1 cellular context compared by ENCODE assay signal in the genomic region with DNA sequence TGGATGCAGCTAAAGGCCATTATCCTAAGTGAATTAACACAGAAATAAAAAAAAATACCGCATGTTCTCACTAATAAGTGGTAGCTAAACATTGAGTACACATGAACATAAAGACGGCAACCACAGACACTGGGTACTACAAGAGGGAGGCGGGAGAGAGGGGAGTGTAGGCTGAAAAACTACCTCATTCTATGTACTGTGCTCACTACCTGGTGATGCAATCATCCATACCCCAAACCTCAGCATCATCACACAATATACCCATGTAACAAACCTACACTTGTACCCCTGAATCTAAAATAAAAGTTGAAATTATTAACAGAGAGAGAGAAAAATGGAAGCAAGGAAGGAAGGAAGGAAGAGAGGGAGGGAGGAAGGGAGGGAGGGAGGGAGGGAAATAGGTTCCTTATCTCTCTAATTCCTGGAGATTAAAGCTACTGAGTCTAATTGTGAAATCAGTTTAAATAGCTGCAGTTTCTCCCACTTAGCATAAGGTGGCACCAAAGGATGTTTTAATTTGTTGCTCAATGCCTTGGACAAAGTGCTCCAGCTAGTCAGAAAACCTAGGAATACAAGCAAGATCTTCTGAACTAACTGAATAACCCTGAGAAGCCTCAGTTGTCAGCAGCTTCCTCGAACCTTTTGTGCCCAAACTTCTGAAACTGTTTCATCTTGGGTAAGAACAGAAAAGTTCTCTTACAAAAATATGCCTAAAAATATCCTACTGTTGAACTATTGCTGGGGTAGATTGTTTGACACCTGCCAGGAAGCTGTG.
TF ChIP-seq lines count a peak whose summit lies in the region.

No MANE protein-coding gene starts in this region.

TF ChIP-seq in HepG2, 621 proteins besides CTCF, POLR2A, EP300 and RAD21 (continued from another document and continues in another):
- TF ChIP-seq, protein P1, sequence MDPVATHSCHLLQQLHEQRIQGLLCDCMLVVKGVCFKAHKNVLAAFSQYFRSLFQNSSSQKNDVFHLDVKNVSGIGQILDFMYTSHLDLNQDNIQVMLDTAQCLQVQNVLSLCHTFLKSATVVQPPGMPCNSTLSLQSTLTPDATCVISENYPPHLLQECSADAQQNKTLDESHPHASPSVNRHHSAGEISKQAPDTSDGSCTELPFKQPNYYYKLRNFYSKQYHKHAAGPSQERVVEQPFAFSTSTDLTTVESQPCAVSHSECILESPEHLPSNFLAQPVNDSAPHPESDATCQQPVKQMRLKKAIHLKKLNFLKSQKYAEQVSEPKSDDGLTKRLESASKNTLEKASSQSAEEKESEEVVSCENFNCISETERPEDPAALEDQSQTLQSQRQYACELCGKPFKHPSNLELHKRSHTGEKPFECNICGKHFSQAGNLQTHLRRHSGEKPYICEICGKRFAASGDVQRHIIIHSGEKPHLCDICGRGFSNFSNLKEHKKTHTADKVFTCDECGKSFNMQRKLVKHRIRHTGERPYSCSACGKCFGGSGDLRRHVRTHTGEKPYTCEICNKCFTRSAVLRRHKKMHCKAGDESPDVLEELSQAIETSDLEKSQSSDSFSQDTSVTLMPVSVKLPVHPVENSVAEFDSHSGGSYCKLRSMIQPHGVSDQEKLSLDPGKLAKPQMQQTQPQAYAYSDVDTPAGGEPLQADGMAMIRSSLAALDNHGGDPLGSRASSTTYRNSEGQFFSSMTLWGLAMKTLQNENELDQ (CRISPR knock-in tag; IDR thresholded peaks at IDR 0.05; ENCODE audit: borderline replicate concordance): no peak
- no peak for TF ChIP-seq SMAD1 (CRISPR knock-in tag; IDR thresholded peaks at IDR 0.05; ENCODE audit: borderline replicate concordance, low read depth)
- TF ChIP-seq YY1 (IDR thresholded peaks at IDR 0.05; ENCODE audit: insufficient read depth, insufficient replicate concordance, low read depth, low read length): no peak
- peak; percentile 26 for TF ChIP-seq PCBP2 (optimal IDR thresholded peaks at IDR 0.05; ENCODE audit: low read depth, low read length, poor library complexity, severe bottlenecking)
- TF ChIP-seq, protein P2, sequence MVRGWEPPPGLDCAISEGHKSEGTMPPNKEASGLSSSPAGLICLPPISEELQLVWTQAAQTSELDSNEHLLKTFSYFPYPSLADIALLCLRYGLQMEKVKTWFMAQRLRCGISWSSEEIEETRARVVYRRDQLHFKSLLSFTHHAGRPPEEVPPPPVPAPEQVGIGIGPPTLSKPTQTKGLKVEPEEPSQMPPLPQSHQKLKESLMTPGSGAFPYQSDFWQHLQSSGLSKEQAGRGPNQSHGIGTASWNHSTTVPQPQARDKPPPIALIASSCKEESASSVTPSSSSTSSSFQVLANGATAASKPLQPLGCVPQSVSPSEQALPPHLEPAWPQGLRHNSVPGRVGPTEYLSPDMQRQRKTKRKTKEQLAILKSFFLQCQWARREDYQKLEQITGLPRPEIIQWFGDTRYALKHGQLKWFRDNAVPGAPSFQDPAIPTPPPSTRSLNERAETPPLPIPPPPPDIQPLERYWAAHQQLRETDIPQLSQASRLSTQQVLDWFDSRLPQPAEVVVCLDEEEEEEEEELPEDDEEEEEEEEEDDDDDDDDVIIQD (CRISPR knock-in tag; IDR thresholded peaks at IDR 0.05; ENCODE audit: low read depth): no peak
- no peak for TF ChIP-seq MTA3 (CRISPR knock-in tag; IDR thresholded peaks at IDR 0.05)
- no peak for TF ChIP-seq ZNF839 (CRISPR knock-in tag; IDR thresholded peaks at IDR 0.05; ENCODE audit: borderline replicate concordance)
- TF ChIP-seq, protein P3, sequence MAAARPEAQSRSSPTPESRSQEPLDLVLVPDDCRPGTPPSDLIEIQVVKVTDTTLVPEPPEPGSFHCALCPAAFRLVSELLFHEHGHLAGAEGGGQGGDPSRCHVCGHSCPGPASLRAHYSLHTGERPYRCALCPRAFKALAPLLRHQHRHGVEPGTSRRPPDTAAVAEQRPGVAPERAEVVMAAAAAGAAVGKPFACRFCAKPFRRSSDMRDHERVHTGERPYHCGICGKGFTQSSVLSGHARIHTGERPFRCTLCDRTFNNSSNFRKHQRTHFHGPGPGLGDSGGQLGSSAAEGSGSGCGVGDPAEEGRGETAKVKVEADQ (CRISPR knock-in tag; IDR thresholded peaks at IDR 0.05; ENCODE audit: borderline replicate concordance): no peak
- no peak for TF ChIP-seq ZFX (CRISPR knock-in tag; IDR thresholded peaks at IDR 0.05; ENCODE audit: low read depth)
- TF ChIP-seq POLR2AphosphoS2 (IDR thresholded peaks at IDR 0.05; ENCODE audit: low read depth, low read length): no peak
- no peak for TF ChIP-seq ZNF101 (CRISPR knock-in tag; IDR thresholded peaks at IDR 0.05; ENCODE audit: borderline replicate concordance, low read depth)
- TF ChIP-seq CEBPG (CRISPR knock-in tag; IDR thresholded peaks at IDR 0.05): peak; percentile 71
- 0 out of 2 replicates have a peak, but pooled peaks have one; percentile 28 for TF ChIP-seq ATF7 (IDR thresholded peaks at IDR 0.05)
- no peak for TF ChIP-seq ATF7 (CRISPR knock-in tag; IDR thresholded peaks at IDR 0.05)
- TF ChIP-seq, protein P4, sequence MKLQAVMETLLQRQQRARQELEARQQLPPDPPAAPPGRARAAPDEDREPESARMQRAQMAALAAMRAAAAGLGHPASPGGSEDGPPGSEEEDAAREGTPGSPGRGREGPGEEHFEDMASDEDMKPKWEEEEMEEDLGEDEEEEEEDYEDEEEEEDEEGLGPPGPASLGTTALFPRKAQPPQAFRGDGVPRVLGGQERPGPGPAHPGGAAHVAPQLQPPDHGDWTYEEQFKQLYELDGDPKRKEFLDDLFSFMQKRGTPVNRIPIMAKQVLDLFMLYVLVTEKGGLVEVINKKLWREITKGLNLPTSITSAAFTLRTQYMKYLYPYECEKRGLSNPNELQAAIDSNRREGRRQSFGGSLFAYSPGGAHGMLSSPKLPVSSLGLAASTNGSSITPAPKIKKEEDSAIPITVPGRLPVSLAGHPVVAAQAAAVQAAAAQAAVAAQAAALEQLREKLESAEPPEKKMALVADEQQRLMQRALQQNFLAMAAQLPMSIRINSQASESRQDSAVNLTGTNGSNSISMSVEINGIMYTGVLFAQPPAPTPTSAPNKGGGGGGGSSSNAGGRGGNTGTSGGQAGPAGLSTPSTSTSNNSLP (IDR thresholded peaks at IDR 0.05; ENCODE audit: low read depth, low read length): peak; percentile 35; the same call in 1 of the 2 replicates
- TF ChIP-seq HCFC1 (IDR thresholded peaks at IDR 0.05; ENCODE audit: low read depth, low read length): no peak
- no peak for TF ChIP-seq ZNF383 (CRISPR knock-in tag; IDR thresholded peaks at IDR 0.05; ENCODE audit: borderline replicate concordance)
- no peak for TF ChIP-seq ZFP37 (CRISPR knock-in tag; IDR thresholded peaks at IDR 0.05; ENCODE audit: borderline replicate concordance)
- TF ChIP-seq ZNF788 (CRISPR knock-in tag; IDR thresholded peaks at IDR 0.05; ENCODE audit: borderline replicate concordance): no peak
- TF ChIP-seq, protein P5, sequence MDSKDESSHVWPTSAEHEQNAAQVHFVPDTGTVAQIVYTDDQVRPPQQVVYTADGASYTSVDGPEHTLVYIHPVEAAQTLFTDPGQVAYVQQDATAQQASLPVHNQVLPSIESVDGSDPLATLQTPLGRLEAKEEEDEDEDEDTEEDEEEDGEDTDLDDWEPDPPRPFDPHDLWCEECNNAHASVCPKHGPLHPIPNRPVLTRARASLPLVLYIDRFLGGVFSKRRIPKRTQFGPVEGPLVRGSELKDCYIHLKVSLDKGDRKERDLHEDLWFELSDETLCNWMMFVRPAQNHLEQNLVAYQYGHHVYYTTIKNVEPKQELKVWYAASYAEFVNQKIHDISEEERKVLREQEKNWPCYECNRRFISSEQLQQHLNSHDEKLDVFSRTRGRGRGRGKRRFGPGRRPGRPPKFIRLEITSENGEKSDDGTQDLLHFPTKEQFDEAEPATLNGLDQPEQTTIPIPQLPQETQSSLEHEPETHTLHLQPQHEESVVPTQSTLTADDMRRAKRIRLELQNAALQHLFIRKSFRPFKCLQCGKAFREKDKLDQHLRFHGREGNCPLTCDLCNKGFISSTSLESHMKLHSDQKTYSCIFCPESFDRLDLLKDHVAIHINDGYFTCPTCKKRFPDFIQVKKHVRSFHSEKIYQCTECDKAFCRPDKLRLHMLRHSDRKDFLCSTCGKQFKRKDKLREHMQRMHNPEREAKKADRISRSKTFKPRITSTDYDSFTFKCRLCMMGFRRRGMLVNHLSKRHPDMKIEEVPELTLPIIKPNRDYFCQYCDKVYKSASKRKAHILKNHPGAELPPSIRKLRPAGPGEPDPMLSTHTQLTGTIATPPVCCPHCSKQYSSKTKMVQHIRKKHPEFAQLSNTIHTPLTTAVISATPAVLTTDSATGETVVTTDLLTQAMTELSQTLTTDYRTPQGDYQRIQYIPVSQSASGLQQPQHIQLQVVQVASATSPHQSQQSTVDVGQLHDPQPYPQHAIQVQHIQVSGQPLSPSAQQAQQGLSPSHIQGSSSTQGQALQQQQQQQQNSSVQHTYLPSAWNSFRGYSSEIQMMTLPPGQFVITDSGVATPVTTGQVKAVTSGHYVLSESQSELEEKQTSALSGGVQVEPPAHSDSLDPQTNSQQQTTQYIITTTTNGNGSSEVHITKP (CRISPR knock-in tag; IDR thresholded peaks at IDR 0.05; ENCODE audit: low read depth): no peak
- TF ChIP-seq FOSL2 (CRISPR knock-in tag; IDR thresholded peaks at IDR 0.05): no peak
- TF ChIP-seq, protein P6, sequence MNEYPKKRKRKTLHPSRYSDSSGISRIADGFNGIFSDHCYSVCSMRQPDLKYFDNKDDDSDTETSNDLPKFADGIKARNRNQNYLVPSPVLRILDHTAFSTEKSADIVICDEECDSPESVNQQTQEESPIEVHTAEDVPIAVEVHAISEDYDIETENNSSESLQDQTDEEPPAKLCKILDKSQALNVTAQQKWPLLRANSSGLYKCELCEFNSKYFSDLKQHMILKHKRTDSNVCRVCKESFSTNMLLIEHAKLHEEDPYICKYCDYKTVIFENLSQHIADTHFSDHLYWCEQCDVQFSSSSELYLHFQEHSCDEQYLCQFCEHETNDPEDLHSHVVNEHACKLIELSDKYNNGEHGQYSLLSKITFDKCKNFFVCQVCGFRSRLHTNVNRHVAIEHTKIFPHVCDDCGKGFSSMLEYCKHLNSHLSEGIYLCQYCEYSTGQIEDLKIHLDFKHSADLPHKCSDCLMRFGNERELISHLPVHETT (CRISPR knock-in tag; conservative IDR thresholded peaks at IDR 0.05): no peak
- TF ChIP-seq, protein P7, sequence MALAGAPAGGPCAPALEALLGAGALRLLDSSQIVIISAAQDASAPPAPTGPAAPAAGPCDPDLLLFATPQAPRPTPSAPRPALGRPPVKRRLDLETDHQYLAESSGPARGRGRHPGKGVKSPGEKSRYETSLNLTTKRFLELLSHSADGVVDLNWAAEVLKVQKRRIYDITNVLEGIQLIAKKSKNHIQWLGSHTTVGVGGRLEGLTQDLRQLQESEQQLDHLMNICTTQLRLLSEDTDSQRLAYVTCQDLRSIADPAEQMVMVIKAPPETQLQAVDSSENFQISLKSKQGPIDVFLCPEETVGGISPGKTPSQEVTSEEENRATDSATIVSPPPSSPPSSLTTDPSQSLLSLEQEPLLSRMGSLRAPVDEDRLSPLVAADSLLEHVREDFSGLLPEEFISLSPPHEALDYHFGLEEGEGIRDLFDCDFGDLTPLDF (CRISPR knock-in tag; IDR thresholded peaks at IDR 0.05): no peak
- TF ChIP-seq, protein P8, sequence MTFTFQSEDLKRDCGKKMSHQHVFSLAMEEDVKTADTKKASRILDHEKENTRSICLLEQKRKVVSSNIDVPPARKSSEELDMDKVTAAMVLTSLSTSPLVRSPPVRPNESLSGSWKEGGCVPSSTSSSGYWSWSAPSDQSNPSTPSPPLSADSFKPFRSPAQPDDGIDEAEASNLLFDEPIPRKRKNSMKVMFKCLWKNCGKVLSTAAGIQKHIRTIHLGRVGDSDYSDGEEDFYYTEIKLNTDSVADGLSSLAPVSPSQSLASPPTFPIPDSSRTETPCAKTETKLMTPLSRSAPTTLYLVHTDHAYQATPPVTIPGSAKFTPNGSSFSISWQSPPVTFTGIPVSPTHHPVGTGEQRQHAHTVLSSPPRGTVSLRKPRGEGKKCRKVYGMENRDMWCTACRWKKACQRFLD (CRISPR knock-in tag; IDR thresholded peaks at IDR 0.05; ENCODE audit: borderline replicate concordance): no peak
- no peak for TF ChIP-seq BORCS8-MEF2B (CRISPR knock-in tag; IDR thresholded peaks at IDR 0.05)
- TF ChIP-seq ZNF20 (CRISPR knock-in tag; IDR thresholded peaks at IDR 0.05): no peak
- no peak for TF ChIP-seq SALL1 (CRISPR knock-in tag; IDR thresholded peaks at IDR 0.05)
- no peak for TF ChIP-seq ZKSCAN1 (IDR thresholded peaks at IDR 0.05; ENCODE audit: low read length)
- no peak for TF ChIP-seq ZNF616 (CRISPR knock-in tag; IDR thresholded peaks at IDR 0.05; ENCODE audit: low read depth)
- TF ChIP-seq HDAC2 (CRISPR knock-in tag; IDR thresholded peaks at IDR 0.05): no peak
- TF ChIP-seq MAZ (IDR thresholded peaks at IDR 0.05; ENCODE audit: borderline replicate concordance, low read depth, low read length): no peak
- no peak for TF ChIP-seq MAZ (CRISPR knock-in tag; IDR thresholded peaks at IDR 0.05; ENCODE audit: low read depth)
- no peak for TF ChIP-seq ZFP82 (CRISPR knock-in tag; IDR thresholded peaks at IDR 0.05; ENCODE audit: borderline replicate concordance)
- TF ChIP-seq NCOR1 (IDR thresholded peaks at IDR 0.05; ENCODE audit: borderline replicate concordance, low read length): no peak
- TF ChIP-seq ZNF543 (CRISPR knock-in tag; IDR thresholded peaks at IDR 0.05): no peak
- TF ChIP-seq, protein P9, sequence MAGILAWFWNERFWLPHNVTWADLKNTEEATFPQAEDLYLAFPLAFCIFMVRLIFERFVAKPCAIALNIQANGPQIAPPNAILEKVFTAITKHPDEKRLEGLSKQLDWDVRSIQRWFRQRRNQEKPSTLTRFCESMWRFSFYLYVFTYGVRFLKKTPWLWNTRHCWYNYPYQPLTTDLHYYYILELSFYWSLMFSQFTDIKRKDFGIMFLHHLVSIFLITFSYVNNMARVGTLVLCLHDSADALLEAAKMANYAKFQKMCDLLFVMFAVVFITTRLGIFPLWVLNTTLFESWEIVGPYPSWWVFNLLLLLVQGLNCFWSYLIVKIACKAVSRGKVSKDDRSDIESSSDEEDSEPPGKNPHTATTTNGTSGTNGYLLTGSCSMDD (CRISPR knock-in tag; IDR thresholded peaks at IDR 0.05): no peak
- TF ChIP-seq FOXO1 (CRISPR knock-in tag; IDR thresholded peaks at IDR 0.05): no peak
- TF ChIP-seq ZNF674 (CRISPR knock-in tag; IDR thresholded peaks at IDR 0.05; ENCODE audit: low read depth): no peak
- TF ChIP-seq, protein P10, sequence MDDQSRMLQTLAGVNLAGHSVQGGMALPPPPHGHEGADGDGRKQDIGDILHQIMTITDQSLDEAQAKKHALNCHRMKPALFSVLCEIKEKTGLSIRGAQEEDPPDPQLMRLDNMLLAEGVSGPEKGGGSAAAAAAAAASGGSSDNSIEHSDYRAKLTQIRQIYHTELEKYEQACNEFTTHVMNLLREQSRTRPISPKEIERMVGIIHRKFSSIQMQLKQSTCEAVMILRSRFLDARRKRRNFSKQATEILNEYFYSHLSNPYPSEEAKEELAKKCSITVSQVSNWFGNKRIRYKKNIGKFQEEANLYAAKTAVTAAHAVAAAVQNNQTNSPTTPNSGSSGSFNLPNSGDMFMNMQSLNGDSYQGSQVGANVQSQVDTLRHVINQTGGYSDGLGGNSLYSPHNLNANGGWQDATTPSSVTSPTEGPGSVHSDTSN (CRISPR knock-in tag; IDR thresholded peaks at IDR 0.05; ENCODE audit: borderline replicate concordance): no peak
- TF ChIP-seq, protein P11, sequence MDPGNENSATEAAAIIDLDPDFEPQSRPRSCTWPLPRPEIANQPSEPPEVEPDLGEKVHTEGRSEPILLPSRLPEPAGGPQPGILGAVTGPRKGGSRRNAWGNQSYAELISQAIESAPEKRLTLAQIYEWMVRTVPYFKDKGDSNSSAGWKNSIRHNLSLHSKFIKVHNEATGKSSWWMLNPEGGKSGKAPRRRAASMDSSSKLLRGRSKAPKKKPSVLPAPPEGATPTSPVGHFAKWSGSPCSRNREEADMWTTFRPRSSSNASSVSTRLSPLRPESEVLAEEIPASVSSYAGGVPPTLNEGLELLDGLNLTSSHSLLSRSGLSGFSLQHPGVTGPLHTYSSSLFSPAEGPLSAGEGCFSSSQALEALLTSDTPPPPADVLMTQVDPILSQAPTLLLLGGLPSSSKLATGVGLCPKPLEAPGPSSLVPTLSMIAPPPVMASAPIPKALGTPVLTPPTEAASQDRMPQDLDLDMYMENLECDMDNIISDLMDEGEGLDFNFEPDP (CRISPR knock-in tag; conservative IDR thresholded peaks at IDR 0.05): no peak
